ENCODE assay signal across 9 cellular contexts in the genomic region with DNA sequence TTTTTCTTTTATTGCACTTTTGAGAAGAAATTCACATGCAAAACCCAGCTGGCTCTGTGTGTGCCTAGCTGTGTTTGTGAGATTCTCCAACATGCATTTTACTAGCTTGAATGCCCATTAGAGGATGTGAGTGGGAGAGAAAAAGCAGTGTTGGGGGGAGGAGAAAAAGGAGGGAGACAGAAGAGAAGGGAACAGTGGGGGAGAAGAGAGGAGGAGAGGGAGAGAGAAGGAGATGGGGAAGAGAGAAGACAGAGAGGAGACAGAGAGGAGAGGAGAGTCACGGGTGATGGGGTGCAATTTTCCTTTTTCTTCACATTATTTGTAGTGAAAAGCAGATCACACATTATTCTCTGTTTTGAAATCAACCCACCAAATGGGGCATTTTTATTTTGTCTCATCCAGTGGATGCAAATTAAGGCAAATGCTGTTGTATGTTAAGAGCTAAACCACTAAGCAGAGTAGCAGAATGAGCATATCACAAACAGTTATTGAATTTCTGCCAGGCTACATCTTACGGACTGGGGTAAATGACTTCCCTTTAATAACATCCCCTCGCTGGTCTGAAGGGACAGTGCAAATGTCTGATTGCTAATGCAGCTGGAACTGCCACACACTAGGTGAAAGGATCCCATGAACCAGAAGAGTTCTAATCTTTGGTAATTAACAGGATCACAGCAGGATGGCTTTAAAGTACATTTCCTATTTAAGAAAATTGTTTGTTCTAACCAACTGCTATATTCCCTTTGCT. TPM values are rescaled to one million over a fixed set of nuclear protein-coding genes. Genes with fewer than 3 reads are reported as not detected.
DNase-seq lines count a peak whose midpoint lies in the region; ATAC-seq, FAIRE-seq and TF ChIP-seq lines count a peak whose summit lies in the region.
"Had no signal": no experiment of that assay in that cellular context is flagged by ENCODE, and none has a peak within 500 bp of the region (broad histone marks: within the 10 kb centered on the region; RNA-seq: fewer than 3 reads in every experiment).

No MANE protein-coding gene starts in this region.

- peaks cover 3% of the 10 kb centered on the region for H3K4me1 ChIP-seq in right cardiac atrium (ENCODE audit: control insufficient read depth, insufficient read depth, low read length)
- H3K4me1 ChIP-seq: SJSA1 had no signal

- H3K9me3 ChIP-seq in right cardiac atrium (ENCODE audit: control insufficient read depth, low read length) = no peaks in the 10 kb centered on the region
- H3K9me3 ChIP-seq: SJSA1 had no signal

- no peaks in the 10 kb centered on the region for H3K9me3 Mint-ChIP-seq in activated naive CD4-positive, alpha-beta T cell treated with anti-CD3 and anti-CD28 coated beads, Interleukin-2, amount 10 ng/mL, durations not matched to agents 7 days and 5 days
- H3K9me3 Mint-ChIP-seq in T-cell (no peaks in the 10 kb centered on the region), type B pancreatic cell (no peaks in the 10 kb centered on the region), WTC11 (no peaks in the 10 kb centered on the region)

- peaks cover 45% of the 10 kb centered on the region for H3K4me1 Mint-ChIP-seq in activated naive CD4-positive, alpha-beta T cell treated with anti-CD3 and anti-CD28 coated beads, Interleukin-2, amount 10 ng/mL, durations not matched to agents 7 days and 5 days
- peaks cover 51 to 67% (median 52%) of the 10 kb centered on the region in 3 donors for H3K4me1 Mint-ChIP-seq in T-cell
- H3K4me1 Mint-ChIP-seq in type B pancreatic cell (ENCODE audit: unreplicated experiment) = peaks cover 37% of the 10 kb centered on the region
- H3K4me1 Mint-ChIP-seq in WTC11 = peaks cover 63% of the 10 kb centered on the region

- H3K27me3 ChIP-seq in right cardiac atrium (ENCODE audit: control insufficient read depth, insufficient read depth) = no peaks in the 10 kb centered on the region
- H3K27me3 ChIP-seq: SJSA1 had no signal

- no peak for TF ChIP-seq CTCF in type B pancreatic cell (conservative IDR thresholded peaks at IDR 0.05)
- no peak for TF ChIP-seq CTCF in WTC11 (IDR thresholded peaks at IDR 0.05)

- no peak for FAIRE-seq in HTR-8/SVneo (lab: Jason Lieb, UNC)

- H3K27me3 Mint-ChIP-seq in activated naive CD4-positive, alpha-beta T cell treated with anti-CD3 and anti-CD28 coated beads, Interleukin-2, amount 10 ng/mL, durations not matched to agents 7 days and 5 days = peaks cover 3% of the 10 kb centered on the region
- no peaks in the 10 kb centered on the region for H3K27me3 Mint-ChIP-seq in T-cell
- no peaks in the 10 kb centered on the region for H3K27me3 Mint-ChIP-seq in type B pancreatic cell
- H3K27me3 Mint-ChIP-seq in WTC11 (ENCODE audit: low read depth) = peaks cover 13% of the 10 kb centered on the region

- H3K27ac ChIP-seq in right cardiac atrium (ENCODE audit: low read length) = peak overlapping the region; percentile 62
- H3K27ac ChIP-seq: SJSA1 had no signal

- POLR2A ChIA-PET in T-cell (lab: Charles Lee) = interaction anchor here in 1 of 2 donors (0.7 kb wide), 2 partner anchors 9 to 194 kb away, joined by 3 to 4 read pairs; no protein-coding TSS in a partner anchor
- POLR2A ChIA-PET in WTC11 (lab: Charles Lee) = no interaction called here

- H3K4me3 ChIP-seq in right cardiac atrium (ENCODE audit: low read length) = peak overlapping the region; percentile 98
- H3K4me3 ChIP-seq: SJSA1 had no signal

- 7% methylated on average over 3 of the region's 3 CpGs for WGBS in right cardiac atrium

- peak overlapping the region; percentile 99 for H3K4me3 Mint-ChIP-seq in activated naive CD4-positive, alpha-beta T cell treated with anti-CD3 and anti-CD28 coated beads, Interleukin-2, amount 10 ng/mL, durations not matched to agents 7 days and 5 days
- H3K4me3 Mint-ChIP-seq in T-cell = peak overlapping the region; percentile 89 to 96 (median 95)
- peak overlapping the region; percentile 88 for H3K4me3 Mint-ChIP-seq in type B pancreatic cell
- H3K4me3 Mint-ChIP-seq in WTC11 = no peak overlapping the region

- peak overlapping the region; percentile 95 for H3K27ac Mint-ChIP-seq in activated naive CD4-positive, alpha-beta T cell treated with anti-CD3 and anti-CD28 coated beads, Interleukin-2, amount 10 ng/mL, durations not matched to agents 7 days and 5 days
- H3K27ac Mint-ChIP-seq in T-cell (peak overlapping the region; percentile 95), type B pancreatic cell (no peak overlapping the region), WTC11 (no peak overlapping the region; the same call in 1 of the 2 replicates)

- CTCF ChIA-PET in activated naive CD4-positive, alpha-beta T cell treated with anti-CD3 and anti-CD28 coated beads, Interleukin-2, amount 10 ng/mL, durations not matched to agents 7 days and 5 days (lab: Charles Lee) = interaction anchor here (0.7 to 1.0 kb wide), 2 partner anchors 114 to 149 kb away, joined by 3 read pairs; no protein-coding TSS in a partner anchor
- CTCF ChIA-PET in T-cell (lab: Charles Lee) = interaction anchor here (0.5 to 2.1 kb wide), 7 partner anchors 8 to 470 kb away, joined by 3 to 12 read pairs (median 3); a partner anchor contains a TSS
- CTCF ChIA-PET in WTC11 (lab: Charles Lee) = no interaction called here

- peaks cover 61% of the 10 kb centered on the region for H3K36me3 Mint-ChIP-seq in activated naive CD4-positive, alpha-beta T cell treated with anti-CD3 and anti-CD28 coated beads, Interleukin-2, amount 10 ng/mL, durations not matched to agents 7 days and 5 days
- peaks cover 7% of the 10 kb centered on the region for H3K36me3 Mint-ChIP-seq in T-cell
- peaks cover 3% of the 10 kb centered on the region for H3K36me3 Mint-ChIP-seq in type B pancreatic cell
- no peaks in the 10 kb centered on the region for H3K36me3 Mint-ChIP-seq in WTC11

- ATAC-seq in T-cell (replicated peaks in 1 of 4) (peak in 3 of 4 experiments; percentile 5 to 29 (median 21)), right cardiac atrium (peak; percentile 51 to 60), WTC11 (no peak)

- no peak for DNase-seq in activated naive CD4-positive, alpha-beta T cell treated with anti-CD3 and anti-CD28 coated beads, Interleukin-2, amount 10 ng/mL, durations not matched to agents 7 days and 5 days
- no peak for DNase-seq in activated naive CD4-positive, alpha-beta T cell treated with Interleukin-2 at 50 U/mL for 16 hours
- no peak for DNase-seq in T-cell
- no peak for DNase-seq in right cardiac atrium
- no peak for DNase-seq in type B pancreatic cell (ENCODE audit: extremely low spot score, unreplicated experiment)
- no peak for DNase-seq in WTC11 (ENCODE audit: low spot score)
- no peak for DNase-seq in OCI-M2 (lab: John Stamatoyannopoulos, UW; ENCODE audit: unreplicated experiment)
- no peak for DNase-seq in HTR-8/SVneo (ENCODE audit: insufficient read length, low spot score)

- intact Hi-C loops in right cardiac atrium (cut with DNase I) = loop anchor here in 2 of 4 donors (10.0 kb wide), 2 partner anchors 393 to 497 kb away; no protein-coding TSS in a partner anchor

TF ChIP-seq in WTC11, 78 proteins besides CTCF, POLR2A, EP300 and RAD21 (continues in another document):
- TF ChIP-seq, protein P1, sequence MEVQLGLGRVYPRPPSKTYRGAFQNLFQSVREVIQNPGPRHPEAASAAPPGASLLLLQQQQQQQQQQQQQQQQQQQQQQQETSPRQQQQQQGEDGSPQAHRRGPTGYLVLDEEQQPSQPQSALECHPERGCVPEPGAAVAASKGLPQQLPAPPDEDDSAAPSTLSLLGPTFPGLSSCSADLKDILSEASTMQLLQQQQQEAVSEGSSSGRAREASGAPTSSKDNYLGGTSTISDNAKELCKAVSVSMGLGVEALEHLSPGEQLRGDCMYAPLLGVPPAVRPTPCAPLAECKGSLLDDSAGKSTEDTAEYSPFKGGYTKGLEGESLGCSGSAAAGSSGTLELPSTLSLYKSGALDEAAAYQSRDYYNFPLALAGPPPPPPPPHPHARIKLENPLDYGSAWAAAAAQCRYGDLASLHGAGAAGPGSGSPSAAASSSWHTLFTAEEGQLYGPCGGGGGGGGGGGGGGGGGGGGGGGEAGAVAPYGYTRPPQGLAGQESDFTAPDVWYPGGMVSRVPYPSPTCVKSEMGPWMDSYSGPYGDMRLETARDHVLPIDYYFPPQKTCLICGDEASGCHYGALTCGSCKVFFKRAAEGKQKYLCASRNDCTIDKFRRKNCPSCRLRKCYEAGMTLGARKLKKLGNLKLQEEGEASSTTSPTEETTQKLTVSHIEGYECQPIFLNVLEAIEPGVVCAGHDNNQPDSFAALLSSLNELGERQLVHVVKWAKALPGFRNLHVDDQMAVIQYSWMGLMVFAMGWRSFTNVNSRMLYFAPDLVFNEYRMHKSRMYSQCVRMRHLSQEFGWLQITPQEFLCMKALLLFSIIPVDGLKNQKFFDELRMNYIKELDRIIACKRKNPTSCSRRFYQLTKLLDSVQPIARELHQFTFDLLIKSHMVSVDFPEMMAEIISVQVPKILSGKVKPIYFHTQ (CRISPR knock-in tag; IDR thresholded peaks at IDR 0.05) = no peak
- TF ChIP-seq NR1H2 (CRISPR knock-in tag; IDR thresholded peaks at IDR 0.05) = no peak
- TF ChIP-seq, protein P2, sequence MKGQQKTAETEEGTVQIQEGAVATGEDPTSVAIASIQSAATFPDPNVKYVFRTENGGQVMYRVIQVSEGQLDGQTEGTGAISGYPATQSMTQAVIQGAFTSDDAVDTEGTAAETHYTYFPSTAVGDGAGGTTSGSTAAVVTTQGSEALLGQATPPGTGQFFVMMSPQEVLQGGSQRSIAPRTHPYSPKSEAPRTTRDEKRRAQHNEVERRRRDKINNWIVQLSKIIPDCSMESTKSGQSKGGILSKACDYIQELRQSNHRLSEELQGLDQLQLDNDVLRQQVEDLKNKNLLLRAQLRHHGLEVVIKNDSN (CRISPR knock-in tag; IDR thresholded peaks at IDR 0.05) = no peak
- TF ChIP-seq NR2C2 (CRISPR knock-in tag; IDR thresholded peaks at IDR 0.05) = no peak
- no peak for TF ChIP-seq JAZF1 (CRISPR knock-in tag; IDR thresholded peaks at IDR 0.05)
- no peak for TF ChIP-seq NR3C1 (CRISPR knock-in tag; conservative IDR thresholded peaks at IDR 0.05; ENCODE audit: low read depth)
- TF ChIP-seq, protein P3, sequence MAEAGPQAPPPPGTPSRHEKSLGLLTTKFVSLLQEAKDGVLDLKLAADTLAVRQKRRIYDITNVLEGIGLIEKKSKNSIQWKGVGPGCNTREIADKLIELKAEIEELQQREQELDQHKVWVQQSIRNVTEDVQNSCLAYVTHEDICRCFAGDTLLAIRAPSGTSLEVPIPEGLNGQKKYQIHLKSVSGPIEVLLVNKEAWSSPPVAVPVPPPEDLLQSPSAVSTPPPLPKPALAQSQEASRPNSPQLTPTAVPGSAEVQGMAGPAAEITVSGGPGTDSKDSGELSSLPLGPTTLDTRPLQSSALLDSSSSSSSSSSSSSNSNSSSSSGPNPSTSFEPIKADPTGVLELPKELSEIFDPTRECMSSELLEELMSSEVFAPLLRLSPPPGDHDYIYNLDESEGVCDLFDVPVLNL (CRISPR knock-in tag; IDR thresholded peaks at IDR 0.05; ENCODE audit: borderline replicate concordance, low read depth) = no peak
- TF ChIP-seq HMGA2 (CRISPR knock-in tag; IDR thresholded peaks at IDR 0.05) = no peak
- no peak for TF ChIP-seq SMAD3 (CRISPR knock-in tag; IDR thresholded peaks at IDR 0.05; ENCODE audit: borderline replicate concordance)

RNA-seq across cellular contexts. Expression of a gene that starts 0.9 kb away (rescaled TPM):
- 100 to 1,000 TPM in 1 of 5 donors, 10 to 100 TPM in 4; 18.5 to 106 (median 52.3) TPM for total RNA-seq in T-cell
- 10 to 100 TPM; 15.3 to 44.8 (median 27.5) TPM for total RNA-seq in right cardiac atrium
- polyA plus RNA-seq in right cardiac atrium = 25.1 TPM
- total RNA-seq in type B pancreatic cell (ENCODE audit: low replicate concordance) = 4.9 and 12.9 TPM in 2 replicates
- total RNA-seq in WTC11 (2021) = 0.16 to 0.70 TPM (median 0.34 TPM) in 3 replicates
- total RNA-seq: SJSA1 had no signal

Comparison
In these comparisons a context has a peak if more than half of its experiments do, and no peak if none do; other contexts are left out.
1. H3K27ac Mint-ChIP-seq: peak in activated naive CD4-positive, alpha-beta T cell treated with anti-CD3 and anti-CD28 coated beads, Interleukin-2, amount 10 ng/mL, durations not matched to agents 7 days and 5 days (single experiment) and T-cell (2 of 2); none in type B pancreatic cell (single experiment) and WTC11 (single experiment).